In genomic region chr10:85311599-85312337, GRCh38 we compare ENCODE assay signal across 21 cellular contexts.
"Had no signal": no experiment of that assay in that cellular context is flagged by ENCODE, and none has a peak within 500 bp of the region (broad histone marks: within the 10 kb centered on the region; RNA-seq: fewer than 3 reads in every experiment).

No MANE protein-coding gene starts in this region.

- H2AFZ ChIP-seq: hepatocyte, parathyroid adenoma had no signal

- H3K27me3 Mint-ChIP-seq: naive B cell had no signal

- H3K36me3 Mint-ChIP-seq: naive B cell; stimulated activated effector memory CD8-positive, alpha-beta T cell treated with anti-CD3 and anti-CD28 coated beads, Interleukin-12 subunit alpha, Interleukin-12 subunit beta, amount 100 ng/mL, for 72 hours had no signal

- H3K9me3 Mint-ChIP-seq: endodermal cell, nephron had no signal

- H3K4me2 ChIP-seq: hepatocyte had no signal

- H3K4me1 Mint-ChIP-seq: naive B cell; stimulated activated effector memory CD8-positive, alpha-beta T cell treated with anti-CD3 and anti-CD28 coated beads, Interleukin-12 subunit alpha, Interleukin-12 subunit beta, amount 100 ng/mL, for 72 hours had no signal

- H3K36me3 ChIP-seq: right lobe of liver, suprapubic skin, tibial artery had no signal

- H3K27me3 ChIP-seq: foreskin keratinocyte, hepatocyte, right lobe of liver, suprapubic skin, tibial artery had no signal

- H3K79me2 ChIP-seq: hepatocyte, parathyroid adenoma had no signal

- H3K27ac ChIP-seq: coronary artery, foreskin keratinocyte, hepatocyte, parathyroid adenoma, psoas muscle, right lobe of liver, suprapubic skin, tibial artery had no signal

- H3K27ac Mint-ChIP-seq: endodermal cell; nephron; stimulated activated effector memory CD8-positive, alpha-beta T cell treated with anti-CD3 and anti-CD28 coated beads, Interleukin-12 subunit alpha, Interleukin-12 subunit beta, amount 100 ng/mL, for 72 hours had no signal

- DNase-seq: effector CD4-positive, alpha-beta T cell; endodermal cell; erythroblast; foreskin keratinocyte; left colon; mesenchymal stem cell; naive B cell; occipital lobe; psoas muscle; retina; right lobe of liver; stimulated activated CD4-positive, alpha-beta T cell treated with anti-CD3 and anti-CD28 coated beads, Interleukin-4, amount 100 ng/mL, for 1 hour; stimulated activated CD8-positive, alpha-beta memory T cell treated with anti-CD3 and anti-CD28 coated beads, Interleukin-4, amount 100 ng/mL, for 48 hours; stimulated activated naive CD8-positive, alpha-beta T cell treated with anti-CD3 and anti-CD28 coated beads, Interleukin-15, Interleukin-2, amounts not matched to agents 100 U/mL and 50 U/mL, for 24 hours; tibial artery had no signal

- H3K9me3 ChIP-seq: psoas muscle, right lobe of liver, suprapubic skin, tibial artery had no signal

- H3K4me3 Mint-ChIP-seq: endodermal cell; naive B cell; nephron; stimulated activated effector memory CD8-positive, alpha-beta T cell treated with anti-CD3 and anti-CD28 coated beads, Interleukin-12 subunit alpha, Interleukin-12 subunit beta, amount 100 ng/mL, for 72 hours had no signal

- H3K4me1 ChIP-seq: foreskin keratinocyte, parathyroid adenoma, psoas muscle, right lobe of liver, suprapubic skin, tibial artery had no signal

- H3K4me3 ChIP-seq: coronary artery, hepatocyte, psoas muscle, right lobe of liver, suprapubic skin, tibial artery had no signal

- ATAC-seq: foreskin keratinocyte; left colon; psoas muscle; right lobe of liver; stimulated activated effector memory CD8-positive, alpha-beta T cell treated with anti-CD3 and anti-CD28 coated beads, Interleukin-12 subunit alpha, Interleukin-12 subunit beta, amount 100 ng/mL, for 72 hours; stimulated activated naive CD8-positive, alpha-beta T cell treated with anti-CD3 and anti-CD28 coated beads, Interleukin-15, Interleukin-2, amounts not matched to agents 100 U/mL and 50 U/mL, for 24 hours had no signal

- H3K9ac ChIP-seq: parathyroid adenoma had no signal
